In the genomic region with DNA sequence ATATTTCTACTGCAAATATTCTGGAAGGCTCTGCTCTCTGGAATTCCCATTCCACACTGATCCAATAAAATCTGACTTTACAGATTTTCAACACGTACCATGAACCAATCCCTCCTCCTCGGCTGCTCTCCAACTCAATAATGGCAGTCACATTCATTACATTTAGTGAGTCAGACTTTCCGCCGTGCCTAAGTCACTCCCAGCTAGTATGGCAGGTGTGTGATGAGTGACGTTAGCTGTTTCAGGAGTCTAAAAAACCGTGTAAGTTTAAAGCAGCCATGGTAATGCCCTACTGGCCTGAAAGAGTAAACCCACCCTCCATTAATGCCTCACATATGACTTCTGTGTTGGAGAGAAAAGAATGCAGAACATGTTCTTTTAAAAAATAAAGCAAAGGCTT, we compare ENCODE assay signal across 16 cellular contexts. TPM values are rescaled to one million over a fixed set of nuclear protein-coding genes. Genes with fewer than 3 reads are reported as not detected.
DNase-seq lines count a peak whose midpoint lies in the region; ATAC-seq and TF ChIP-seq lines count a peak whose summit lies in the region.
"Had no signal": no experiment of that assay in that cellular context is flagged by ENCODE, and none has a peak within 500 bp of the region (broad histone marks: within the 10 kb centered on the region; RNA-seq: fewer than 3 reads in every experiment).

No MANE protein-coding gene starts in this region.

- H3K4me1 Mint-ChIP-seq in activated T-helper 17 cell treated with anti-CD3 and anti-CD28 coated beads, Interleukin-2, amount 50 U/mL, for 72 hours, result no peaks in the 10 kb centered on the region

- no peak overlapping the region for H3K4me3 Mint-ChIP-seq in activated T-helper 17 cell treated with anti-CD3 and anti-CD28 coated beads, Interleukin-2, amount 50 U/mL, for 72 hours
- H3K4me3 Mint-ChIP-seq: activated CD8-positive, alpha-beta T cell treated with anti-CD3 and anti-CD28 coated beads, Interleukin-2, amount 10 ng/mL, durations not matched to agents 7 days and 5 days had no signal

- H3K4me3 ChIP-seq in foreskin fibroblast (ENCODE audit: low read depth in 1 of 2, low read length in 2 of 2) (peak overlapping the region; percentile 92 to 93), skeletal muscle satellite cell (ENCODE audit: low read length) (no peak overlapping the region)
- H3K4me3 ChIP-seq: A549, gastroesophageal sphincter, tibial artery had no signal

- no peaks in the 10 kb centered on the region for H3K27me3 ChIP-seq in skeletal muscle satellite cell (ENCODE audit: control insufficient read depth, insufficient read depth, low read length)

- H3K4me2 ChIP-seq in skeletal muscle satellite cell (ENCODE audit: low read length), result peak overlapping the region; percentile 86

- DNase-seq in NCI-H748 (lab: John Stamatoyannopoulos, UW; ENCODE audit: unreplicated experiment) (peak; percentile 26), NCI-H748 treated with DMSO at 0.1 percent for 48 hours (lab: John Stamatoyannopoulos, UW) (no peak), SW480 (ENCODE audit: low spot score) (peak; percentile 91), foreskin fibroblast (peak; percentile 13 to 24), NOMO-1 treated with DMSO at 0.1 percent for 48 hours (lab: John Stamatoyannopoulos, UW; ENCODE audit: unreplicated experiment) (no peak)
- DNase-seq: activated CD8-positive, alpha-beta T cell treated with anti-CD3 and anti-CD28 coated beads, Interleukin-2, amount 10 ng/mL, durations not matched to agents 7 days and 5 days; activated naive CD4-positive, alpha-beta T cell; cortex of kidney; NCI-H1048; tibial artery had no signal

- no peaks in the 10 kb centered on the region for H3K9me3 ChIP-seq in skeletal muscle satellite cell (replicated peaks; ENCODE audit: low read length)
- H3K9me3 ChIP-seq: A549, gastroesophageal sphincter, tibial artery had no signal

- TF ChIP-seq CTCF in foreskin fibroblast (IDR thresholded peaks at IDR 0.05; ENCODE audit: low read depth, low read length), result no peak

- peaks cover 20% of the 10 kb centered on the region for H3K27me3 Mint-ChIP-seq in activated T-helper 17 cell treated with anti-CD3 and anti-CD28 coated beads, Interleukin-2, amount 50 U/mL, for 72 hours

- no peak overlapping the region for H3K9ac ChIP-seq in skeletal muscle satellite cell (ENCODE audit: low read depth, low read length)

- H3K9me3 Mint-ChIP-seq in activated T-helper 17 cell treated with anti-CD3 and anti-CD28 coated beads, Interleukin-2, amount 50 U/mL, for 72 hours, result no peaks in the 10 kb centered on the region

- no peaks in the 10 kb centered on the region for H3K36me3 Mint-ChIP-seq in activated T-helper 17 cell treated with anti-CD3 and anti-CD28 coated beads, Interleukin-2, amount 50 U/mL, for 72 hours (ENCODE audit: low read depth)

- no peak for ATAC-seq in activated T-helper 17 cell treated with anti-CD3 and anti-CD28 coated beads, Interleukin-2, amount 50 U/mL, for 72 hours (replicated peaks)
- ATAC-seq in HG02610 (IDR thresholded peaks at IDR 0.05; ENCODE audit: unreplicated experiment), result no peak
- ATAC-seq: A549; activated CD8-positive, alpha-beta T cell treated with anti-CD3 and anti-CD28 coated beads, Interleukin-2, amount 10 ng/mL, durations not matched to agents 7 days and 5 days; gastroesophageal sphincter; Right ventricle myocardium inferior had no signal

- H3K4me1 ChIP-seq in skeletal muscle satellite cell (ENCODE audit: control insufficient read depth, insufficient read depth, low read length), result peaks cover 22% of the 10 kb centered on the region

- peaks cover 21% of the 10 kb centered on the region for H3K36me3 ChIP-seq in skeletal muscle satellite cell (ENCODE audit: insufficient read depth, low read length)
- H3K36me3 ChIP-seq: gastroesophageal sphincter, tibial artery had no signal

- no peak overlapping the region for H3K27ac Mint-ChIP-seq in activated T-helper 17 cell treated with anti-CD3 and anti-CD28 coated beads, Interleukin-2, amount 50 U/mL, for 72 hours
- H3K27ac Mint-ChIP-seq: activated CD8-positive, alpha-beta T cell treated with anti-CD3 and anti-CD28 coated beads, Interleukin-2, amount 10 ng/mL, durations not matched to agents 7 days and 5 days had no signal

RNA-seq across cellular contexts. Expression of a gene that starts 3.3 kb away (rescaled TPM):
- 6.3 and 40.0 TPM in 2 replicates for total RNA-seq in skeletal muscle satellite cell (2012; rRNA removed)
- not detected for total RNA-seq in activated T-helper 17 cell treated with anti-CD3 and anti-CD28 coated beads, Interleukin-2, amount 50 U/mL, for 72 hours
- total RNA-seq: activated CD8-positive, alpha-beta T cell treated with anti-CD3 and anti-CD28 coated beads, Interleukin-2, amount 10 ng/mL, durations not matched to agents 7 days and 5 days had no signal

Comparison
In these comparisons a context has a peak if more than half of its experiments do, and no peak if none do; other contexts are left out.
1. DNase-seq: peak in NCI-H748 (single experiment), SW480 (single experiment) and foreskin fibroblast (2 of 2); none in NCI-H748 treated with DMSO at 0.1 percent for 48 hours (single experiment) and NOMO-1 treated with DMSO at 0.1 percent for 48 hours (single experiment).